ENCODE assay signal across 10 cellular contexts in genomic region chr5:69083412-69083811, GRCh38. TPM values are rescaled to one million over a fixed set of nuclear protein-coding genes. Genes with fewer than 3 reads are reported as not detected.
DNase-seq lines count a peak whose midpoint lies in the region; ATAC-seq and FAIRE-seq lines count a peak whose summit lies in the region.
"Had no signal": no experiment of that assay in that cellular context is flagged by ENCODE, and none has a peak within 500 bp of the region (broad histone marks: within the 10 kb centered on the region; RNA-seq: fewer than 3 reads in every experiment).

No MANE protein-coding gene starts in this region.

- H3K4me1 ChIP-seq in Karpas-422 (ENCODE audit: low read length), result peaks cover 12% of the 10 kb centered on the region; the same call in 1 of the 2 replicates
- H3K4me1 ChIP-seq in CD8-positive, alpha-beta memory T cell (ENCODE audit: insufficient read depth, low read length), result no peaks in the 10 kb centered on the region
- H3K4me1 ChIP-seq: esophagus squamous epithelium had no signal

- no peak overlapping the region for H3K4me2 ChIP-seq in Karpas-422 (ENCODE audit: low read depth, low read length, poor library complexity, severe bottlenecking)

- no peak overlapping the region for H3K27ac ChIP-seq in Karpas-422 (ENCODE audit: low read length)
- H3K27ac ChIP-seq in CD8-positive, alpha-beta memory T cell (ENCODE audit: low read depth, low read length), result no peak overlapping the region
- H3K27ac ChIP-seq: esophagus squamous epithelium had no signal

- no peaks in the 10 kb centered on the region for H3K79me2 ChIP-seq in Karpas-422 (ENCODE audit: low read length)

- no peaks in the 10 kb centered on the region for H3K27me3 ChIP-seq in Karpas-422 (ENCODE audit: low read length)
- H3K27me3 ChIP-seq in CD8-positive, alpha-beta memory T cell (ENCODE audit: insufficient read depth, low read length, poor library complexity, severe bottlenecking), result no peaks in the 10 kb centered on the region
- H3K27me3 ChIP-seq: esophagus squamous epithelium had no signal

- H3K4me1 Mint-ChIP-seq in CD8-positive, alpha-beta memory T cell, result peaks cover 0 to 2% (median 0%) of the 10 kb centered on the region in 3 donors

- DNase-seq in Daoy (ENCODE audit: low read depth) (peak; percentile 35), Karpas-422 (no peak), SW480 (ENCODE audit: low spot score) (peak; percentile 60), left kidney (ENCODE audit: low read depth, low spot score) (peak; percentile 39), HTR-8/SVneo (ENCODE audit: insufficient read length, low spot score) (no peak), DMS79 (lab: John Stamatoyannopoulos, UW) (no peak)
- no peak for DNase-seq in CD8-positive, alpha-beta memory T cell
- DNase-seq: activated CD4-positive, alpha-beta T cell treated with anti-CD3 and anti-CD28 coated beads, Interleukin-2, amount 10 ng/mL, durations not matched to agents 24 days and 14 days; esophagus squamous epithelium had no signal

- no peak overlapping the region for H3K4me3 Mint-ChIP-seq in CD8-positive, alpha-beta memory T cell
- H3K4me3 Mint-ChIP-seq: activated CD4-positive, alpha-beta T cell treated with anti-CD3 and anti-CD28 coated beads, Interleukin-2, amount 10 ng/mL, durations not matched to agents 24 days and 14 days had no signal

- H3K9ac ChIP-seq in Karpas-422 (ENCODE audit: low read length), result no peak overlapping the region

- no peak overlapping the region for H3K4me3 ChIP-seq in Karpas-422 (ENCODE audit: low read length)
- H3K4me3 ChIP-seq in CD8-positive, alpha-beta memory T cell (ENCODE audit: low read length), result no peak overlapping the region
- H3K4me3 ChIP-seq: esophagus squamous epithelium had no signal

- no peaks in the 10 kb centered on the region for H3K9me3 Mint-ChIP-seq in CD8-positive, alpha-beta memory T cell
- H3K9me3 Mint-ChIP-seq: activated CD4-positive, alpha-beta T cell treated with anti-CD3 and anti-CD28 coated beads, Interleukin-2, amount 10 ng/mL, durations not matched to agents 24 days and 14 days had no signal

- no peaks in the 10 kb centered on the region for H4K20me1 ChIP-seq in Karpas-422 (ENCODE audit: insufficient read depth, low read depth, low read length)

- H3K36me3 ChIP-seq in Karpas-422 (ENCODE audit: insufficient read depth, low read length), result no peaks in the 10 kb centered on the region
- no peaks in the 10 kb centered on the region for H3K36me3 ChIP-seq in CD8-positive, alpha-beta memory T cell (ENCODE audit: insufficient read depth, low read length)
- H3K36me3 ChIP-seq: esophagus squamous epithelium had no signal

- no peaks in the 10 kb centered on the region for H3K36me3 Mint-ChIP-seq in CD8-positive, alpha-beta memory T cell

- H3K9me2 ChIP-seq in Karpas-422 (replicated peaks; ENCODE audit: insufficient read depth, low read length), result no peaks in the 10 kb centered on the region

- FAIRE-seq in HTR-8/SVneo (lab: Jason Lieb, UNC), result no peak

- CTCF ChIA-PET in CD8-positive, alpha-beta memory T cell (lab: Charles Lee), result interaction anchor here (1.0 kb wide), 1 partner anchor 10 kb away, joined by 5 read pairs; the partner anchor contains the start of gene SLC30A5

- no peaks in the 10 kb centered on the region for H3K27me3 Mint-ChIP-seq in CD8-positive, alpha-beta memory T cell
- H3K27me3 Mint-ChIP-seq: activated CD4-positive, alpha-beta T cell treated with anti-CD3 and anti-CD28 coated beads, Interleukin-2, amount 10 ng/mL, durations not matched to agents 24 days and 14 days had no signal

- H3K9me3 ChIP-seq in Karpas-422 (ENCODE audit: low read length), result no peaks in the 10 kb centered on the region
- no peaks in the 10 kb centered on the region for H3K9me3 ChIP-seq in CD8-positive, alpha-beta memory T cell (ENCODE audit: low read length)
- H3K9me3 ChIP-seq: esophagus squamous epithelium had no signal

- H2AFZ ChIP-seq in Karpas-422 (ENCODE audit: low read length), result peak overlapping the region; percentile 52; the same call in 1 of the 2 replicates

- ATAC-seq in HG03439 (IDR thresholded peaks at IDR 0.05; ENCODE audit: unreplicated experiment), result no peak

- no peak overlapping the region for H3K27ac Mint-ChIP-seq in CD8-positive, alpha-beta memory T cell
- H3K27ac Mint-ChIP-seq: activated CD4-positive, alpha-beta T cell treated with anti-CD3 and anti-CD28 coated beads, Interleukin-2, amount 10 ng/mL, durations not matched to agents 24 days and 14 days had no signal

- POLR2A ChIA-PET in CD8-positive, alpha-beta memory T cell (lab: Charles Lee), result interaction anchor here (0.6 kb wide), 1 partner anchor 629 kb away, joined by 6 read pairs; no protein-coding TSS in a partner anchor

RNA-seq across cellular contexts. Expression of gene SLC30A5, which starts 10.4 kb away (rescaled TPM):
- total RNA-seq in Daoy (2014; rRNA removed; shearing (Covaris generic)), result 66.1 and 77.0 TPM in 2 replicates
- 25.7 and 66.1 TPM in 2 replicates for total RNA-seq in Karpas-422 (2014; rRNA removed; shearing (Covaris generic); ENCODE audit: low replicate concordance)
- 10 to 100 TPM; 67.0 to 68.0 TPM for total RNA-seq in CD8-positive, alpha-beta memory T cell
- 32.4 TPM for polyA plus RNA-seq in CD8-positive, alpha-beta memory T cell

Comparison
In these comparisons a context has a peak if more than half of its experiments do, and no peak if none do; other contexts are left out.
1. DNase-seq: peak in Daoy (single experiment), SW480 (single experiment) and left kidney (single experiment); none in Karpas-422 (single experiment), HTR-8/SVneo (single experiment), CD8-positive, alpha-beta memory T cell (0 of 5) and DMS79 (single experiment).